ENCODE assay signal across 1 cellular context in the genomic region with DNA sequence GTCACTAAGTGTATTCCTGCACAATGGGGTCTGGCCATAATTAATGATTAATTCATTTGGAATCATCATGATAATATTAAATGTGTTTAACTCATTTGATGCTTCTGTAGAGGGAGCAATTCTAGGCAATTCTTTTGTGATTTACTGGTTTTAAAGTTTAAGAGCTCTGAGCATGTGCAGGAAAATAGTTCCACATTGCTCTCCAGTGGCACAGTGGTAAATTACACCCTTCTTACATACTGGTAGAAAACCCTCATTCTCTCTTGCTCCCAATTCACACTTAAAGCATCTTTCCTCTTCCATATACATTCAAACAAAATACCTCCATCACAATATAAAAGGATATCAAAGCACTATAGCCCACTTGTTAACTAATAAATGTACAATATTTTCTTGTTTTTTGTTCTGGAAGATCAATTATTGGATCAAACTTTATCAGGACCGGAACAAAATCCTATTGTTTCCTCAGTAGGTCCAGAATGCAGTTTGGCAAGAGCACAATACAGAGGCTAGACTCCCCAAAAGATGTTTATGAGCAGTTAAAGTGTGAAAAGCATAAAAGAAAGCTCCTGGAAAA.
TF ChIP-seq lines count a peak whose summit lies in the region.

No MANE protein-coding gene starts in this region.

TF ChIP-seq in HCT116, 20 proteins besides CTCF, POLR2A, EP300 and RAD21 (continued from another document):
- TF ChIP-seq, protein P1, sequence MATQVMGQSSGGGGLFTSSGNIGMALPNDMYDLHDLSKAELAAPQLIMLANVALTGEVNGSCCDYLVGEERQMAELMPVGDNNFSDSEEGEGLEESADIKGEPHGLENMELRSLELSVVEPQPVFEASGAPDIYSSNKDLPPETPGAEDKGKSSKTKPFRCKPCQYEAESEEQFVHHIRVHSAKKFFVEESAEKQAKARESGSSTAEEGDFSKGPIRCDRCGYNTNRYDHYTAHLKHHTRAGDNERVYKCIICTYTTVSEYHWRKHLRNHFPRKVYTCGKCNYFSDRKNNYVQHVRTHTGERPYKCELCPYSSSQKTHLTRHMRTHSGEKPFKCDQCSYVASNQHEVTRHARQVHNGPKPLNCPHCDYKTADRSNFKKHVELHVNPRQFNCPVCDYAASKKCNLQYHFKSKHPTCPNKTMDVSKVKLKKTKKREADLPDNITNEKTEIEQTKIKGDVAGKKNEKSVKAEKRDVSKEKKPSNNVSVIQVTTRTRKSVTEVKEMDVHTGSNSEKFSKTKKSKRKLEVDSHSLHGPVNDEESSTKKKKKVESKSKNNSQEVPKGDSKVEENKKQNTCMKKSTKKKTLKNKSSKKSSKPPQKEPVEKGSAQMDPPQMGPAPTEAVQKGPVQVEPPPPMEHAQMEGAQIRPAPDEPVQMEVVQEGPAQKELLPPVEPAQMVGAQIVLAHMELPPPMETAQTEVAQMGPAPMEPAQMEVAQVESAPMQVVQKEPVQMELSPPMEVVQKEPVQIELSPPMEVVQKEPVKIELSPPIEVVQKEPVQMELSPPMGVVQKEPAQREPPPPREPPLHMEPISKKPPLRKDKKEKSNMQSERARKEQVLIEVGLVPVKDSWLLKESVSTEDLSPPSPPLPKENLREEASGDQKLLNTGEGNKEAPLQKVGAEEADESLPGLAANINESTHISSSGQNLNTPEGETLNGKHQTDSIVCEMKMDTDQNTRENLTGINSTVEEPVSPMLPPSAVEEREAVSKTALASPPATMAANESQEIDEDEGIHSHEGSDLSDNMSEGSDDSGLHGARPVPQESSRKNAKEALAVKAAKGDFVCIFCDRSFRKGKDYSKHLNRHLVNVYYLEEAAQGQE (IDR thresholded peaks at IDR 0.05; ENCODE audit: low read depth) = no peak
- no peak for TF ChIP-seq JUND (IDR thresholded peaks at IDR 0.05)
- TF ChIP-seq FOSL1 (IDR thresholded peaks at IDR 0.05; ENCODE audit: low read depth) = no peak
TF ChIP-seq in HCT116: peak in this region for 0.
